1 cellular context compared by ENCODE assay signal in the genomic region with DNA sequence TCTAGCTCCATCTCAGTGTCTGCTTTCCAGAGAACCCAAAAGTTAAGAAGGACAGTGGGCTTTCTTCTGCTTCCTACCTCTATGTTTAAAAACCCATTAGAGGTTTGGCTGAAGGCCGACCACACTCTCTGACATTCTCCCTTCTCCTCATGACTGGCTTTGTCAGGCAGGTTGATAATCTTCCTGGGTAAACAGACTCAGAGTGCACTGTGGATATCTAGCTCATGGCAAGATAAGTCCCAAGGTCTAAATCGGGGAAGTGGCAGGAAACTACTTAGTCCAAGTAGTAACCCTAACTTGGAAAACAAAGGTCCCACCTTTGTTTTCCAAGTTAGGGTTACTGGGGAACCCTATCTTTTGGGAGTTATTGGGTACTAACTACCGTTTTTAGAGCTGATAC.
TF ChIP-seq lines count a peak whose summit lies in the region.

No MANE protein-coding gene starts in this region.

TF ChIP-seq in H1, 55 proteins besides CTCF, POLR2A, EP300 and RAD21 (continued from another document):
- TF ChIP-seq, protein P1, sequence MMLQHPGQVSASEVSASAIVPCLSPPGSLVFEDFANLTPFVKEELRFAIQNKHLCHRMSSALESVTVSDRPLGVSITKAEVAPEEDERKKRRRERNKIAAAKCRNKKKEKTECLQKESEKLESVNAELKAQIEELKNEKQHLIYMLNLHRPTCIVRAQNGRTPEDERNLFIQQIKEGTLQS (IDR thresholded peaks at IDR 0.05; ENCODE audit: insufficient read depth, low read depth, low read length) = no peak
- TF ChIP-seq SP1 (IDR thresholded peaks at IDR 0.05; ENCODE audit: low read depth, low read length) = no peak
- TF ChIP-seq SP2 (IDR thresholded peaks at IDR 0.05; ENCODE audit: low read length) = no peak
- no peak for TF ChIP-seq JUN (IDR thresholded peaks at IDR 0.05; ENCODE audit: low read depth, low read length)
- no peak for TF ChIP-seq JUND (IDR thresholded peaks at IDR 0.05; ENCODE audit: low read length)
- no peak for TF ChIP-seq BRCA1 (IDR thresholded peaks at IDR 0.05; ENCODE audit: low read depth, low read length)
